17 cellular contexts compared by ENCODE assay signal in the genomic region with DNA sequence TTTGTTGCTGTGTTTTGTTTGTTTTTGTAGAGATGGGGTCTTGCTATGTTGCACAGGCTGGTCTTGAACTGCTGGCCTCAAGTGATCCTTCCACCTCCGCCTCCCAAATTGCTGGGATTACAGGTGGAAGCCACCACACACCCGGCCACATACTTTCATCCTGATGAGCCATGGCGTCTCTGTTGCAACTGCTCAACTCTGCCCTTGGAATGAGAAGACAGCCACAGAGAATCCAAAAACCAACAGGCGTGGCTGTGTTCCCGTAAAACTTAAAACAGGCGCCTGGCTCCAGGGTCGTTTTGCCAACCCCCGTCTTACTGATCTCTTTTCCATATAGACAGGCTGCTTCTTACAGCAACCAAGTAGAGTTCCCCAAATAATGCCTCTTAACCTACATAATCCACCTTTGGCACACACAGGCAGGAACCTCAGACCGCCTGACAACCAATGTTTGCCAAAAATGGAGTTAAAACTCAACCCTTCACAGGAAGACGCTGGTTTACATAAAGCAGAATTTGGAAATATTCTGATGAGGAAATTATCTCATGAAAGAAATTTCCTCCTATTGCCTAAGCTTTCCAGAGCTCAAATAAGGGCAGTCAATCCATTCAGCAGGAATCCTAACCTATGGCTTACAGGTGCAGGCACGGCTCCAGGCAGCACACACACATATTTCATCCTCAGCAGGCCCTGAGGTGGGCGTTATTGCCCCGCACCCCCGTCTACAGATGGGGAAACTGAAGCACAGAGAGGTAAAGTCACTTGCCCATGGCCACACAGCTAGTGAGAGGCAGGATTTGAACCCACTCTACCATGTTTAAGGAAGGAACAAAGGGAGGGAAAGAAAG. TPM values are rescaled to one million over a fixed set of nuclear protein-coding genes. Genes with fewer than 3 reads are reported as not detected.
DNase-seq lines count a peak whose midpoint lies in the region; ATAC-seq, FAIRE-seq and TF ChIP-seq lines count a peak whose summit lies in the region.
"Had no signal": no experiment of that assay in that cellular context is flagged by ENCODE, and none has a peak within 500 bp of the region (broad histone marks: within the 10 kb centered on the region; RNA-seq: fewer than 3 reads in every experiment).

No MANE protein-coding gene starts in this region.

- FAIRE-seq in A549 (lab: Jason Lieb, UNC) = no peak
- FAIRE-seq: bronchial epithelial cell had no signal

- H3K27me3 ChIP-seq in esophagus squamous epithelium = no peaks in the 10 kb centered on the region
- H3K27me3 ChIP-seq: heart left ventricle had no signal

- H3K9me3 Mint-ChIP-seq in IgD-negative memory B cell = peaks cover 0 to 2% (median 0%) of the 10 kb centered on the region in 3 donors
- peaks cover 0 to 2% (median 0%) of the 10 kb centered on the region in 9 donors for H3K9me3 Mint-ChIP-seq in naive thymus-derived CD8-positive, alpha-beta T cell
- H3K9me3 Mint-ChIP-seq: activated naive CD4-positive, alpha-beta T cell treated with anti-CD3 and anti-CD28 coated beads for 36 hours had no signal

- POLR2A ChIA-PET in A549 (lab: Yijun Ruan, JAX) = interaction anchor here (1.0 kb wide), 1 partner anchor 36 kb away, joined by 4 read pairs; the partner anchor contains the start of gene LITAF
- POLR2A ChIA-PET in naive thymus-derived CD8-positive, alpha-beta T cell (lab: Charles Lee) = interaction anchor here (1.0 to 1.2 kb wide), 2 partner anchors 12 kb away, joined by 3 read pairs; no protein-coding TSS in a partner anchor

- peaks cover 10 to 61% (median 20%) of the 10 kb centered on the region in 3 donors for H3K36me3 ChIP-seq in esophagus squamous epithelium

- no peak overlapping the region for H3K4me3 Mint-ChIP-seq in IgD-negative memory B cell
- peak overlapping the region in 1 of 10 donors; percentile 24 for H3K4me3 Mint-ChIP-seq in naive thymus-derived CD8-positive, alpha-beta T cell
- H3K4me3 Mint-ChIP-seq: activated naive CD4-positive, alpha-beta T cell treated with anti-CD3 and anti-CD28 coated beads for 36 hours had no signal

- peaks cover 0 to 2% (median 0%) of the 10 kb centered on the region in 3 donors for H3K4me1 Mint-ChIP-seq in IgD-negative memory B cell
- peaks cover 9 to 42% (median 18%) of the 10 kb centered on the region in 4 donors for H3K4me1 Mint-ChIP-seq in naive thymus-derived CD8-positive, alpha-beta T cell

- intact Hi-C loops in esophagus squamous epithelium (cut with DNase I) = no loop called here

- H3K27ac Mint-ChIP-seq in IgD-negative memory B cell = peak overlapping the region; percentile 16 to 76 (median 46)
- H3K27ac Mint-ChIP-seq in naive thymus-derived CD8-positive, alpha-beta T cell = peak overlapping the region; percentile 61 to 91 (median 74)
- H3K27ac Mint-ChIP-seq: activated naive CD4-positive, alpha-beta T cell treated with anti-CD3 and anti-CD28 coated beads for 36 hours had no signal

- H3K27ac ChIP-seq in A549 (peak overlapping the region; percentile 50 to 80), esophagus squamous epithelium (peak overlapping the region; percentile 65 to 85 (median 78))
- H3K27ac ChIP-seq: SK-N-MC had no signal

- H3K9me3 ChIP-seq in A549 (peaks cover 11% of the 10 kb centered on the region), esophagus squamous epithelium (peaks cover 0 to under 1% (median under 1%) of the 10 kb centered on the region in 3 donors)

- ATAC-seq in A549 (peak in 1 of 2 experiments; percentile 6; a peak in 1 of 6 replicates), HG03520 (IDR thresholded peaks at IDR 0.05; ENCODE audit: unreplicated experiment) (no peak)
- ATAC-seq in naive thymus-derived CD8-positive, alpha-beta T cell = no peak

- no peaks in the 10 kb centered on the region for H3K27me3 Mint-ChIP-seq in IgD-negative memory B cell
- H3K27me3 Mint-ChIP-seq in naive thymus-derived CD8-positive, alpha-beta T cell = no peaks in the 10 kb centered on the region

- H3K4me2 ChIP-seq in A549 = no peak overlapping the region

- DNase-seq in A549 (ENCODE audit: low read depth in 1 of 2, low spot score in 1 of 2) (peak in 1 of 2 experiments; percentile 57), esophagus squamous epithelium (lab: John Stamatoyannopoulos, UW) (no peak), glomerular visceral epithelial cell (ENCODE audit: extremely low spot score) (no peak), foreskin melanocyte (no peak)
- DNase-seq in naive thymus-derived CD8-positive, alpha-beta T cell = no peak
- no peak for DNase-seq in effector CD8-positive, alpha-beta T cell (lab: John Stamatoyannopoulos, UW)
- DNase-seq: activated naive CD4-positive, alpha-beta T cell treated with anti-CD3 and anti-CD28 coated beads for 36 hours; GOT3; heart left ventricle; kidney glomerular epithelial cell; NCI-H1092; NCI-H2171 treated with DMSO at 0.1 percent for 48 hours; stimulated activated CD4-positive, alpha-beta T cell treated with anti-CD3 and anti-CD28 coated beads, Interleukin-4, amount 100 ng/mL, for 1 hour had no signal

- peak in 1 of 2 experiments; percentile 37; a peak in 2 of 5 replicates for TF ChIP-seq EP300 in A549 (IDR thresholded peaks at IDR 0.05)

- CTCF ChIA-PET in A549 (lab: Yijun Ruan, JAX) = interaction anchor here (1.0 kb wide), 1 partner anchor 90 kb away, joined by 3 read pairs; no protein-coding TSS in a partner anchor

- peaks cover 23% of the 10 kb centered on the region for H3K36me3 Mint-ChIP-seq in IgD-negative memory B cell
- H3K36me3 Mint-ChIP-seq in naive thymus-derived CD8-positive, alpha-beta T cell = peaks cover 28 to 93% (median 66%) of the 10 kb centered on the region in 3 donors

- no peak overlapping the region for H3K4me3 ChIP-seq in A549
- no peak overlapping the region for H3K4me3 ChIP-seq in esophagus squamous epithelium
- H3K4me3 ChIP-seq: heart left ventricle, SK-N-MC had no signal

- TF ChIP-seq RAD21 in A549 (conservative IDR thresholded peaks at IDR 0.05 in 1 of 2, IDR thresholded peaks at IDR 0.05 in 1 of 2) = no peak

- 79% methylated on average over 14 of the region's 14 CpGs for WGBS in A549 (ENCODE audit: missing lambda C conversion rate)
- 26 to 67% methylated on average over 8 to 11 of the region's 14 CpGs for WGBS in esophagus squamous epithelium, 2 donors

- H3K4me1 ChIP-seq in A549 (peaks cover 56% of the 10 kb centered on the region), esophagus squamous epithelium (peaks cover 5 to 65% (median 26%) of the 10 kb centered on the region in 3 donors)

- TF ChIP-seq POLR2A in A549 (IDR thresholded peaks at IDR 0.05; ENCODE audit: low read length) (no peak), esophagus squamous epithelium (IDR thresholded peaks at IDR 0.05) (no peak)

- TF ChIP-seq CTCF in A549 (IDR thresholded peaks at IDR 0.05) (no peak), esophagus squamous epithelium (IDR thresholded peaks at IDR 0.05) (no peak)

TF ChIP-seq in A549, 52 proteins besides CTCF, POLR2A, EP300 and RAD21:
- no peak for TF ChIP-seq ZC3H11A (IDR thresholded peaks at IDR 0.05)
- peak; percentile 25 for TF ChIP-seq ZFP36 (IDR thresholded peaks at IDR 0.05; ENCODE audit: borderline replicate concordance, partially characterized antibody)
- peak in 1 of 2 experiments; percentile 39; a peak in 1 of 5 replicates for TF ChIP-seq JUN (IDR thresholded peaks at IDR 0.05)

RNA-seq across cellular contexts. Expression of gene LITAF, which starts 35.8 kb away (rescaled TPM):
- 197 and 216 TPM in 2 replicates for polyA plus RNA-seq in A549 (2011; rRNA removed)
- 250 and 441 TPM in 2 replicates for polyA plus RNA-seq in A549 (2012; cell fraction: cytosol; rRNA removed)
- 173 and 229 TPM in 2 replicates for polyA plus RNA-seq in A549 (2012; cell fraction: nucleus; rRNA removed)
- polyA plus RNA-seq in A549 (2017; fragmentation: RNase III; extraction: RNeasy Plus Mini Kit Qiagen cat#74134 plus additional on column Dnase treatment) = 197 to 227 TPM (median 218 TPM) in 3 replicates
- 215 and 242 TPM in 2 replicates for polyA minus RNA-seq in A549 (2011; rRNA and poly(A)+ RNA removed)
- 318 TPM for polyA plus RNA-seq in IgD-negative memory B cell
- total RNA-seq in esophagus squamous epithelium = 10 to 100 TPM; 13.7 to 44.4 (median 34.4) TPM
- total RNA-seq in naive thymus-derived CD8-positive, alpha-beta T cell = 100 to 1,000 TPM; 169 to 176 TPM
- 100 to 1,000 TPM; 553 to 770 (median 597) TPM for polyA plus RNA-seq in naive thymus-derived CD8-positive, alpha-beta T cell
